1 cellular context compared by ENCODE assay signal in genomic region chr20:51034988-51035656, GRCh38.
TF ChIP-seq lines count a peak whose summit lies in the region.

No MANE protein-coding gene starts in this region.

TF ChIP-seq in H1, 55 proteins besides CTCF, POLR2A, EP300 and RAD21 (continued from another document):
- TF ChIP-seq HDAC6 (IDR thresholded peaks at IDR 0.05; ENCODE audit: low read depth, low read length) (no peak), NANOG (IDR thresholded peaks at IDR 0.05; ENCODE audit: insufficient read depth, low read depth, low read length, poor library complexity, severe bottlenecking) (no peak), EGR1 (IDR thresholded peaks at IDR 0.05; ENCODE audit: borderline replicate concordance, low read depth, low read length) (no peak), CHD7 (IDR thresholded peaks at IDR 0.05; ENCODE audit: insufficient replicate concordance, low read length) (no peak)
TF ChIP-seq in H1: peak in this region for 0.
